ENCODE assay signal across 1 cellular context in the genomic region with DNA sequence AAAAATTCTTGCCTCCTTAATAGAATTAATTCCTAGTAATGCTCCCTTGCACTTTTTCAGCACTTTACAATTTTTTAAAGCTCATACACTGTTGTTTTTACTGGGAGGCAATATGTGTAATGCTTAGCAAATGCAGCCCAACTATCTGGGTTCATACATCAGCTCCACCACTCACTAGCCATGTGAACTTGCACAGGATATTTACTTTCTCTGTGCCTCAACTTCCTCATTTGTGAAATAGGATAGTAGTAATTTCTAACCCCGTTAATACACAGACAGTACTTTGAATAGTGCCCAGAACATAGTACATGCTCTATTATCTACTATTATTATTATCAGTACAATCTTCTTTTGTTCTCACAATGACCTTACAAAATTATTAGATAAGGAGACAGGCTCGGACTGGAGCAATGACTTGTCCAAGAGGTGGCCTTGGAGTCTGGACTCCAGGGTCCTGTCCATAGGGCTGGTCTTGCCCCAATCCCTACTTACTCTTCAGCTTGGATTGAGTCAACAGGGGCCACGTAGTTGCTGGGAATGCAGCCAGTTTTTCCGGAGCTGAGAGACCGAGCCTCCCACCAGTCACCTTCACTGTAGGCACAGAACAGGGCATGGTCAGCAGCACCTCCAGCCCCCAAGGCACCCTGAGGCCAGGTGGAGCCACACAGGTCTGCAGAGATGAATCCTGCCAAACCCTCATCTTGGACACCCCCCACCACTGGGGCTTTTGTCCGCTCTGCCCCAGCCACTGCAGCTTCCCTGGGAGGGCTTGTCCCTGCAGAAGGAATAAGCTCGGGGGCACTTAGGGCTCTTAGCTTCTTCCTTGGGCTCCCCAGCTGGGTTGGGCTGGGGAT.
TF ChIP-seq lines count a peak whose summit lies in the region.

No MANE protein-coding gene starts in this region.

TF ChIP-seq in HepG2, 621 proteins besides CTCF, POLR2A, EP300 and RAD21 (continues in another document):
- TF ChIP-seq FOXA3 (CRISPR knock-in tag; IDR thresholded peaks at IDR 0.05) = peak; percentile 81
- no peak for TF ChIP-seq RCOR2 (CRISPR knock-in tag; IDR thresholded peaks at IDR 0.05)
- no peak for TF ChIP-seq JUND (CRISPR knock-in tag; IDR thresholded peaks at IDR 0.05)
- TF ChIP-seq, protein P1, sequence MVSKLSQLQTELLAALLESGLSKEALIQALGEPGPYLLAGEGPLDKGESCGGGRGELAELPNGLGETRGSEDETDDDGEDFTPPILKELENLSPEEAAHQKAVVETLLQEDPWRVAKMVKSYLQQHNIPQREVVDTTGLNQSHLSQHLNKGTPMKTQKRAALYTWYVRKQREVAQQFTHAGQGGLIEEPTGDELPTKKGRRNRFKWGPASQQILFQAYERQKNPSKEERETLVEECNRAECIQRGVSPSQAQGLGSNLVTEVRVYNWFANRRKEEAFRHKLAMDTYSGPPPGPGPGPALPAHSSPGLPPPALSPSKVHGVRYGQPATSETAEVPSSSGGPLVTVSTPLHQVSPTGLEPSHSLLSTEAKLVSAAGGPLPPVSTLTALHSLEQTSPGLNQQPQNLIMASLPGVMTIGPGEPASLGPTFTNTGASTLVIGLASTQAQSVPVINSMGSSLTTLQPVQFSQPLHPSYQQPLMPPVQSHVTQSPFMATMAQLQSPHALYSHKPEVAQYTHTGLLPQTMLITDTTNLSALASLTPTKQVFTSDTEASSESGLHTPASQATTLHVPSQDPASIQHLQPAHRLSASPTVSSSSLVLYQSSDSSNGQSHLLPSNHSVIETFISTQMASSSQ (IDR thresholded peaks at IDR 0.05; ENCODE audit: low read depth) = no peak
- TF ChIP-seq, protein P1 (CRISPR knock-in tag; IDR thresholded peaks at IDR 0.05; ENCODE audit: borderline replicate concordance) = no peak
- TF ChIP-seq CEBPG (CRISPR knock-in tag; IDR thresholded peaks at IDR 0.05) = peak; percentile 46
- no peak for TF ChIP-seq HMG20B (CRISPR knock-in tag; conservative IDR thresholded peaks at IDR 0.05)
- TF ChIP-seq, protein P2, sequence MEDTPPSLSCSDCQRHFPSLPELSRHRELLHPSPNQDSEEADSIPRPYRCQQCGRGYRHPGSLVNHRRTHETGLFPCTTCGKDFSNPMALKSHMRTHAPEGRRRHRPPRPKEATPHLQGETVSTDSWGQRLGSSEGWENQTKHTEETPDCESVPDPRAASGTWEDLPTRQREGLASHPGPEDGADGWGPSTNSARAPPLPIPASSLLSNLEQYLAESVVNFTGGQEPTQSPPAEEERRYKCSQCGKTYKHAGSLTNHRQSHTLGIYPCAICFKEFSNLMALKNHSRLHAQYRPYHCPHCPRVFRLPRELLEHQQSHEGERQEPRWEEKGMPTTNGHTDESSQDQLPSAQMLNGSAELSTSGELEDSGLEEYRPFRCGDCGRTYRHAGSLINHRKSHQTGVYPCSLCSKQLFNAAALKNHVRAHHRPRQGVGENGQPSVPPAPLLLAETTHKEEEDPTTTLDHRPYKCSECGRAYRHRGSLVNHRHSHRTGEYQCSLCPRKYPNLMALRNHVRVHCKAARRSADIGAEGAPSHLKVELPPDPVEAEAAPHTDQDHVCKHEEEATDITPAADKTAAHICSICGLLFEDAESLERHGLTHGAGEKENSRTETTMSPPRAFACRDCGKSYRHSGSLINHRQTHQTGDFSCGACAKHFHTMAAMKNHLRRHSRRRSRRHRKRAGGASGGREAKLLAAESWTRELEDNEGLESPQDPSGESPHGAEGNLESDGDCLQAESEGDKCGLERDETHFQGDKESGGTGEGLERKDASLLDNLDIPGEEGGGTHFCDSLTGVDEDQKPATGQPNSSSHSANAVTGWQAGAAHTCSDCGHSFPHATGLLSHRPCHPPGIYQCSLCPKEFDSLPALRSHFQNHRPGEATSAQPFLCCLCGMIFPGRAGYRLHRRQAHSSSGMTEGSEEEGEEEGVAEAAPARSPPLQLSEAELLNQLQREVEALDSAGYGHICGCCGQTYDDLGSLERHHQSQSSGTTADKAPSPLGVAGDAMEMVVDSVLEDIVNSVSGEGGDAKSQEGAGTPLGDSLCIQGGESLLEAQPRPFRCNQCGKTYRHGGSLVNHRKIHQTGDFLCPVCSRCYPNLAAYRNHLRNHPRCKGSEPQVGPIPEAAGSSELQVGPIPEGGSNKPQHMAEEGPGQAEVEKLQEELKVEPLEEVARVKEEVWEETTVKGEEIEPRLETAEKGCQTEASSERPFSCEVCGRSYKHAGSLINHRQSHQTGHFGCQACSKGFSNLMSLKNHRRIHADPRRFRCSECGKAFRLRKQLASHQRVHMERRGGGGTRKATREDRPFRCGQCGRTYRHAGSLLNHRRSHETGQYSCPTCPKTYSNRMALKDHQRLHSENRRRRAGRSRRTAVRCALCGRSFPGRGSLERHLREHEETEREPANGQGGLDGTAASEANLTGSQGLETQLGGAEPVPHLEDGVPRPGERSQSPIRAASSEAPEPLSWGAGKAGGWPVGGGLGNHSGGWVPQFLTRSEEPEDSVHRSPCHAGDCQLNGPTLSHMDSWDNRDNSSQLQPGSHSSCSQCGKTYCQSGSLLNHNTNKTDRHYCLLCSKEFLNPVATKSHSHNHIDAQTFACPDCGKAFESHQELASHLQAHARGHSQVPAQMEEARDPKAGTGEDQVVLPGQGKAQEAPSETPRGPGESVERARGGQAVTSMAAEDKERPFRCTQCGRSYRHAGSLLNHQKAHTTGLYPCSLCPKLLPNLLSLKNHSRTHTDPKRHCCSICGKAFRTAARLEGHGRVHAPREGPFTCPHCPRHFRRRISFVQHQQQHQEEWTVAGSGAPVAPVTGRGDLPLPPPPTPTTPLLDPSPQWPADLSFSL (CRISPR knock-in tag; IDR thresholded peaks at IDR 0.05) = no peak
- TF ChIP-seq NCOR1 (IDR thresholded peaks at IDR 0.05; ENCODE audit: borderline replicate concordance, low read length) = peak; percentile 61; the same call in 1 of the 2 replicates
- TF ChIP-seq, protein P3, sequence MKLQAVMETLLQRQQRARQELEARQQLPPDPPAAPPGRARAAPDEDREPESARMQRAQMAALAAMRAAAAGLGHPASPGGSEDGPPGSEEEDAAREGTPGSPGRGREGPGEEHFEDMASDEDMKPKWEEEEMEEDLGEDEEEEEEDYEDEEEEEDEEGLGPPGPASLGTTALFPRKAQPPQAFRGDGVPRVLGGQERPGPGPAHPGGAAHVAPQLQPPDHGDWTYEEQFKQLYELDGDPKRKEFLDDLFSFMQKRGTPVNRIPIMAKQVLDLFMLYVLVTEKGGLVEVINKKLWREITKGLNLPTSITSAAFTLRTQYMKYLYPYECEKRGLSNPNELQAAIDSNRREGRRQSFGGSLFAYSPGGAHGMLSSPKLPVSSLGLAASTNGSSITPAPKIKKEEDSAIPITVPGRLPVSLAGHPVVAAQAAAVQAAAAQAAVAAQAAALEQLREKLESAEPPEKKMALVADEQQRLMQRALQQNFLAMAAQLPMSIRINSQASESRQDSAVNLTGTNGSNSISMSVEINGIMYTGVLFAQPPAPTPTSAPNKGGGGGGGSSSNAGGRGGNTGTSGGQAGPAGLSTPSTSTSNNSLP (IDR thresholded peaks at IDR 0.05; ENCODE audit: low read depth, low read length) = peak; percentile 26; the same call in 1 of the 2 replicates
- TF ChIP-seq, protein P4, sequence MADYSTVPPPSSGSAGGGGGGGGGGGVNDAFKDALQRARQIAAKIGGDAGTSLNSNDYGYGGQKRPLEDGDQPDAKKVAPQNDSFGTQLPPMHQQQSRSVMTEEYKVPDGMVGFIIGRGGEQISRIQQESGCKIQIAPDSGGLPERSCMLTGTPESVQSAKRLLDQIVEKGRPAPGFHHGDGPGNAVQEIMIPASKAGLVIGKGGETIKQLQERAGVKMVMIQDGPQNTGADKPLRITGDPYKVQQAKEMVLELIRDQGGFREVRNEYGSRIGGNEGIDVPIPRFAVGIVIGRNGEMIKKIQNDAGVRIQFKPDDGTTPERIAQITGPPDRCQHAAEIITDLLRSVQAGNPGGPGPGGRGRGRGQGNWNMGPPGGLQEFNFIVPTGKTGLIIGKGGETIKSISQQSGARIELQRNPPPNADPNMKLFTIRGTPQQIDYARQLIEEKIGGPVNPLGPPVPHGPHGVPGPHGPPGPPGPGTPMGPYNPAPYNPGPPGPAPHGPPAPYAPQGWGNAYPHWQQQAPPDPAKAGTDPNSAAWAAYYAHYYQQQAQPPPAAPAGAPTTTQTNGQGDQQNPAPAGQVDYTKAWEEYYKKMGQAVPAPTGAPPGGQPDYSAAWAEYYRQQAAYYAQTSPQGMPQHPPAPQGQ (CRISPR knock-in tag; IDR thresholded peaks at IDR 0.05; ENCODE audit: borderline replicate concordance) = no peak
- TF ChIP-seq, protein P5, sequence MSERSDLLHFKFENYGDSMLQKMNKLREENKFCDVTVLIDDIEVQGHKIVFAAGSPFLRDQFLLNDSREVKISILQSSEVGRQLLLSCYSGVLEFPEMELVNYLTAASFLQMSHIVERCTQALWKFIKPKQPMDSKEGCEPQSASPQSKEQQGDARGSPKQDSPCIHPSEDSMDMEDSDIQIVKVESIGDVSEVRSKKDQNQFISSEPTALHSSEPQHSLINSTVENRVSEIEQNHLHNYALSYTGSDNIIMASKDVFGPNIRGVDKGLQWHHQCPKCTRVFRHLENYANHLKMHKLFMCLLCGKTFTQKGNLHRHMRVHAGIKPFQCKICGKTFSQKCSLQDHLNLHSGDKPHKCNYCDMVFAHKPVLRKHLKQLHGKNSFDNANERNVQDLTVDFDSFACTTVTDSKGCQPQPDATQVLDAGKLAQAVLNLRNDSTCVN (CRISPR knock-in tag; IDR thresholded peaks at IDR 0.05; ENCODE audit: borderline replicate concordance) = no peak
- peak; percentile 42; the same call in 1 of the 2 replicates for TF ChIP-seq RXRA (CRISPR knock-in tag; IDR thresholded peaks at IDR 0.05)
- TF ChIP-seq, protein P6, sequence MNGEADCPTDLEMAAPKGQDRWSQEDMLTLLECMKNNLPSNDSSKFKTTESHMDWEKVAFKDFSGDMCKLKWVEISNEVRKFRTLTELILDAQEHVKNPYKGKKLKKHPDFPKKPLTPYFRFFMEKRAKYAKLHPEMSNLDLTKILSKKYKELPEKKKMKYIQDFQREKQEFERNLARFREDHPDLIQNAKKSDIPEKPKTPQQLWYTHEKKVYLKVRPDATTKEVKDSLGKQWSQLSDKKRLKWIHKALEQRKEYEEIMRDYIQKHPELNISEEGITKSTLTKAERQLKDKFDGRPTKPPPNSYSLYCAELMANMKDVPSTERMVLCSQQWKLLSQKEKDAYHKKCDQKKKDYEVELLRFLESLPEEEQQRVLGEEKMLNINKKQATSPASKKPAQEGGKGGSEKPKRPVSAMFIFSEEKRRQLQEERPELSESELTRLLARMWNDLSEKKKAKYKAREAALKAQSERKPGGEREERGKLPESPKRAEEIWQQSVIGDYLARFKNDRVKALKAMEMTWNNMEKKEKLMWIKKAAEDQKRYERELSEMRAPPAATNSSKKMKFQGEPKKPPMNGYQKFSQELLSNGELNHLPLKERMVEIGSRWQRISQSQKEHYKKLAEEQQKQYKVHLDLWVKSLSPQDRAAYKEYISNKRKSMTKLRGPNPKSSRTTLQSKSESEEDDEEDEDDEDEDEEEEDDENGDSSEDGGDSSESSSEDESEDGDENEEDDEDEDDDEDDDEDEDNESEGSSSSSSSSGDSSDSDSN (CRISPR knock-in tag; IDR thresholded peaks at IDR 0.05) = peak; percentile 32; the same call in 1 of the 2 replicates
- no peak for TF ChIP-seq SMAD9 (CRISPR knock-in tag; IDR thresholded peaks at IDR 0.05)
- TF ChIP-seq, protein P7, sequence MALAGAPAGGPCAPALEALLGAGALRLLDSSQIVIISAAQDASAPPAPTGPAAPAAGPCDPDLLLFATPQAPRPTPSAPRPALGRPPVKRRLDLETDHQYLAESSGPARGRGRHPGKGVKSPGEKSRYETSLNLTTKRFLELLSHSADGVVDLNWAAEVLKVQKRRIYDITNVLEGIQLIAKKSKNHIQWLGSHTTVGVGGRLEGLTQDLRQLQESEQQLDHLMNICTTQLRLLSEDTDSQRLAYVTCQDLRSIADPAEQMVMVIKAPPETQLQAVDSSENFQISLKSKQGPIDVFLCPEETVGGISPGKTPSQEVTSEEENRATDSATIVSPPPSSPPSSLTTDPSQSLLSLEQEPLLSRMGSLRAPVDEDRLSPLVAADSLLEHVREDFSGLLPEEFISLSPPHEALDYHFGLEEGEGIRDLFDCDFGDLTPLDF (CRISPR knock-in tag; IDR thresholded peaks at IDR 0.05) = no peak
- TF ChIP-seq ZNF33B (CRISPR knock-in tag; IDR thresholded peaks at IDR 0.05) = no peak
- no peak for TF ChIP-seq ZNF720 (CRISPR knock-in tag; IDR thresholded peaks at IDR 0.05)
- peak; percentile 18; the same call in 1 of the 2 replicates for TF ChIP-seq ETV5 (CRISPR knock-in tag; IDR thresholded peaks at IDR 0.05; ENCODE audit: borderline replicate concordance)
- peak; percentile 70 for TF ChIP-seq HNF4G (IDR thresholded peaks at IDR 0.05; ENCODE audit: borderline replicate concordance, low read depth, low read length)
- no peak for TF ChIP-seq HNF4G (CRISPR knock-in tag; IDR thresholded peaks at IDR 0.05; ENCODE audit: borderline replicate concordance, low read depth)
- no peak for TF ChIP-seq CREB1 (IDR thresholded peaks at IDR 0.05)
- TF ChIP-seq CREB1 (CRISPR knock-in tag; IDR thresholded peaks at IDR 0.05) = peak; percentile 38; the same call in 1 of the 2 replicates
- TF ChIP-seq ZNF543 (CRISPR knock-in tag; IDR thresholded peaks at IDR 0.05) = 0 out of 2 replicates have a peak, but pooled peaks have one; percentile 23
- no peak for TF ChIP-seq HNRNPK (IDR thresholded peaks at IDR 0.05; ENCODE audit: low read depth, low read length, poor library complexity, severe bottlenecking)
